ENCODE assay signal across 8 cellular contexts in genomic region chr9:92501671-92502393, GRCh38. TPM values are rescaled to one million over a fixed set of nuclear protein-coding genes. Genes with fewer than 3 reads are reported as not detected.
DNase-seq lines count a peak whose midpoint lies in the region; ATAC-seq and TF ChIP-seq lines count a peak whose summit lies in the region.

No MANE protein-coding gene starts in this region.

- ATAC-seq in foreskin keratinocyte (peak; percentile 52), GM18520 (IDR thresholded peaks at IDR 0.05; ENCODE audit: unreplicated experiment) (no peak), GM21390 (IDR thresholded peaks at IDR 0.05; ENCODE audit: unreplicated experiment) (no peak)

- H3K4me1 ChIP-seq in foreskin keratinocyte (peaks cover 31% of the 10 kb centered on the region), smooth muscle cell (ENCODE audit: low read depth) (peaks cover 9% of the 10 kb centered on the region)

- H4K20me1 ChIP-seq in smooth muscle cell (ENCODE audit: low read depth), result no peaks in the 10 kb centered on the region

- H3K9me3 ChIP-seq in smooth muscle cell (replicated peaks; ENCODE audit: low read depth), result no peaks in the 10 kb centered on the region

- no peak overlapping the region for H3K4me2 ChIP-seq in smooth muscle cell

- no peaks in the 10 kb centered on the region for H3K79me2 ChIP-seq in smooth muscle cell (ENCODE audit: low read depth)

- TF ChIP-seq CTCF in GM13977 (IDR thresholded peaks at IDR 0.05; ENCODE audit: extremely low read depth, insufficient read depth, missing control alignments), result peak; percentile 52
- peak; percentile 67 for TF ChIP-seq CTCF in foreskin keratinocyte (conservative IDR thresholded peaks at IDR 0.05)
- peak; percentile 23 for TF ChIP-seq CTCF in smooth muscle cell (IDR thresholded peaks at IDR 0.05; ENCODE audit: borderline replicate concordance, insufficient read depth, poor library complexity, severe bottlenecking)

- H2AFZ ChIP-seq in smooth muscle cell (ENCODE audit: low read depth), result no peak overlapping the region

- no peak overlapping the region for H3K4me3 ChIP-seq in smooth muscle cell

- H3K27me3 ChIP-seq in foreskin keratinocyte, result no peaks in the 10 kb centered on the region
- no peaks in the 10 kb centered on the region for H3K27me3 ChIP-seq in smooth muscle cell (ENCODE audit: low read depth)

- no peak overlapping the region for H3K9ac ChIP-seq in smooth muscle cell (ENCODE audit: low read depth)

- H3K36me3 ChIP-seq in smooth muscle cell (ENCODE audit: low read depth), result no peaks in the 10 kb centered on the region

- WGBS in smooth muscle cell (ENCODE audit: low lambda C conversion rate), result 65% methylated on average over 5 of the region's 5 CpGs

- in situ Hi-C loops in GM13977 (cut with MboI; ENCODE audit: low pct_unique_long_range_greater_than_20kb, low sequenced_read_pairs, unreplicated experiment), result no loop called here

- peak overlapping the region; percentile 12 for H3K27ac ChIP-seq in foreskin keratinocyte
- H3K27ac ChIP-seq in smooth muscle cell (ENCODE audit: low read depth), result no peak overlapping the region

- DNase-seq in AG20443 (ENCODE audit: low spot score) (peak; percentile 80), GM13977 (ENCODE audit: low spot score) (peak; percentile 22), SHP77 (lab: John Stamatoyannopoulos, UW) (peak; percentile 44 to 59), foreskin keratinocyte (peak in 1 of 2 donors; percentile 75), smooth muscle cell (lab: John Stamatoyannopoulos, UW; ENCODE audit: unreplicated experiment) (no peak), amniotic stem cell (lab: John Stamatoyannopoulos, UW) (no peak)

- peaks cover 7% of the 10 kb centered on the region for H3F3A ChIP-seq in smooth muscle cell (ENCODE audit: low read depth)

RNA-seq across cellular contexts. Expression of gene ASPN, which starts 19.5 kb away (rescaled TPM):
- total RNA-seq in foreskin keratinocyte (not detected in 2 replicates), smooth muscle cell (17.0 and 42.9 TPM in 2 replicates)
- polyA plus RNA-seq in foreskin keratinocyte (0.02 TPM in 1 of 2 replicates, not detected in the other), smooth muscle cell (9.1 and 30.0 TPM in 2 replicates)

RNA-seq across cellular contexts. Expression of gene ECM2, which starts 34.0 kb away (rescaled TPM):
- total RNA-seq in foreskin keratinocyte (0.39 and 1.4 TPM in 2 replicates), smooth muscle cell (0.27 and 0.85 TPM in 2 replicates)
- polyA plus RNA-seq in foreskin keratinocyte (0.30 and 1.0 TPM in 2 replicates), smooth muscle cell (0.37 and 0.50 TPM in 2 replicates)

Comparison
In these comparisons a context has a peak if more than half of its experiments do, and no peak if none do; other contexts are left out.
1. DNase-seq: peak in AG20443 (single experiment), GM13977 (single experiment) and SHP77 (2 of 2); none in smooth muscle cell (single experiment) and amniotic stem cell (single experiment).
2. RNA of gene ASPN, which starts 19.5 kb away (total RNA-seq): 17.0 to 42.9 TPM in smooth muscle cell; not detected in foreskin keratinocyte; every median in the first group is over 10 times any median in the second.
3. Peak in every context shown above with its lines, with median percentiles within 50 percentile points of each other: CTCF ChIP-seq.